In genomic region chr1:31937300-31938183, GRCh38 we compare ENCODE assay signal across 8 cellular contexts. TPM values are rescaled to one million over a fixed set of nuclear protein-coding genes. Genes with fewer than 3 reads are reported as not detected.
DNase-seq lines count a peak whose midpoint lies in the region; ATAC-seq and TF ChIP-seq lines count a peak whose summit lies in the region.

No MANE protein-coding gene starts in this region.

- dilution Hi-C loops in IMR-90 (cut with HindIII; ENCODE audit: low sequenced_read_pairs, unreplicated experiment): no loop called here

- H2AK9ac ChIP-seq in IMR-90 (replicated peaks; ENCODE audit: low read depth, low read length, poor library complexity): peak overlapping the region; percentile 100

- peak overlapping the region; percentile 76 for H3K4me2 ChIP-seq in IMR-90 (ENCODE audit: low read depth, low read length)

- H3K9me3 ChIP-seq in IMR-90 (ENCODE audit: control insufficient read depth, insufficient read depth, low read length) (no peaks in the 10 kb centered on the region), colonic mucosa (no peaks in the 10 kb centered on the region), liver (ENCODE audit: control insufficient read depth in 4 of 4, low read length in 3 of 4) (no peaks in the 10 kb centered on the region)

- peak overlapping the region; percentile 90 for H2AK5ac ChIP-seq in IMR-90 (ENCODE audit: low read depth, low read length)

- H3K79me1 ChIP-seq in IMR-90 (ENCODE audit: low read depth in 1 of 2, low read length in 2 of 2): peaks cover 4 to 27% of the 10 kb centered on the region in 2 experiments; a peak in 2 of 4 replicates

- intact Hi-C loops in IMR-90 (cut with micrococcal nuclease): loop anchor here (1.0 to 2.0 kb wide), 3 partner anchors 19 to 139 kb away; no protein-coding TSS in a partner anchor
- intact Hi-C loops in colonic mucosa (cut with DNase I): no loop called here

- peak; percentile 54 for TF ChIP-seq POLR2A in IMR-90 (IDR thresholded peaks at IDR 0.05; ENCODE audit: low read depth, low read length)

- H3K27ac ChIP-seq in IMR-90 (ENCODE audit: insufficient read depth, low read length) (peak overlapping the region; percentile 98), colonic mucosa (peak overlapping the region; percentile 92), liver (ENCODE audit: low read depth in 1 of 2, low read length in 2 of 2) (peak overlapping the region; percentile 86 to 96)

- H2BK120ac ChIP-seq in IMR-90 (ENCODE audit: low read depth, low read length): peak overlapping the region; percentile 77

- peak overlapping the region; percentile 33 to 94; a peak in 3 of 4 replicates for H4K8ac ChIP-seq in IMR-90 (ENCODE audit: low read depth in 2 of 2, low read length in 2 of 2)

- TF ChIP-seq RAD21 in IMR-90 (IDR thresholded peaks at IDR 0.05; ENCODE audit: low read length) (no peak), liver (IDR thresholded peaks at IDR 0.05) (no peak)

- ATAC-seq in GM21381 (IDR thresholded peaks at IDR 0.05; ENCODE audit: unreplicated experiment) (peak; percentile 26), IMR-90 (ENCODE audit: low read depth) (peak; percentile 62)

- 1% methylated on average over 34 of the region's 78 CpGs; no CpG with 5 or more reads in 1 of the 2 experiments for WGBS in IMR-90 (ENCODE audit: extremely low coverage in 2 of 2, insufficient read length in 1 of 2), 2 experiments
- under 1% methylated on average over 78 of the region's 78 CpGs for WGBS in liver

- H2AFZ ChIP-seq in IMR-90 (replicated peaks; ENCODE audit: low read length, poor library complexity): peak overlapping the region; percentile 90

- H3K14ac ChIP-seq in IMR-90 (replicated peaks; ENCODE audit: low read depth, low read length): peak overlapping the region; percentile 97

- peak overlapping the region; percentile 100 for H3K23ac ChIP-seq in IMR-90 (ENCODE audit: low read depth, low read length)

- BruUV-seq in IMR-90 (replicated peaks; lab: Mats Ljungman, UMichigan): no TSS peak

- CTCF ChIA-PET in IMR-90 (lab: Yijun Ruan, JAX): interaction anchor here (0.5 to 3.2 kb wide), 7 partner anchors 14 to 126 kb away, joined by 3 to 27 read pairs (median 3); no protein-coding TSS in a partner anchor

- peak overlapping the region; percentile 39; the same call in 2 of the 3 replicates for H2BK15ac ChIP-seq in IMR-90 (ENCODE audit: low read depth, low read length)

- 0 out of 2 replicates have a peak, but pooled peaks have one; percentile 8 for TF ChIP-seq CTCF in IMR-90 (conservative IDR thresholded peaks at IDR 0.05; ENCODE audit: low read depth, low read length)
- TF ChIP-seq CTCF in colonic mucosa (IDR thresholded peaks at IDR 0.05): no peak
- no peak for TF ChIP-seq CTCF in liver (IDR thresholded peaks at IDR 0.05; ENCODE audit: low read depth, low read length, missing input control)

- peak overlapping the region; percentile 80 for H3K18ac ChIP-seq in IMR-90 (ENCODE audit: low read depth, low read length)

- no peak overlapping the region for H2BK20ac ChIP-seq in IMR-90 (ENCODE audit: low read depth, low read length)

- peak overlapping the region; percentile 85 for H4K91ac ChIP-seq in IMR-90 (ENCODE audit: insufficient read depth, low read depth, low read length)

- H3K56ac ChIP-seq in IMR-90 (ENCODE audit: extremely low read depth, insufficient read depth, low read length): peak overlapping the region; percentile 84

- H3K9ac ChIP-seq in IMR-90 (ENCODE audit: low read depth, low read length) (peak overlapping the region; percentile 98), colonic mucosa (ENCODE audit: low read depth in 2 of 2, low read length in 2 of 2) (peak overlapping the region; percentile 90 to 97), liver (ENCODE audit: low read depth in 1 of 2, low read length in 2 of 2) (peak overlapping the region; percentile 93 to 96)

- POLR2A ChIA-PET in IMR-90 (lab: Charles Lee; ENCODE audit: unreplicated experiment): interaction anchor here (0.5 to 1.2 kb wide), 2 partner anchors 18 to 84 kb away, joined by 3 to 8 read pairs; no protein-coding TSS in a partner anchor

- DNase-seq in Caki2 (ENCODE audit: low read depth) (peak; percentile 71), IMR-90 (peak; percentile 65), colonic mucosa (peak; percentile 75), NCI-H2107 (lab: John Stamatoyannopoulos, UW) (no peak)
- peak; percentile 80 for DNase-seq in activated CD4-positive, alpha-beta T cell treated with anti-CD3 and anti-CD28 coated beads for 48 hours
- DNase-seq in stimulated activated CD4-positive, alpha-beta T cell treated with anti-CD3 and anti-CD28 coated beads, Interleukin-4, amount 100 ng/mL, for 24 hours: peak; percentile 77

- in situ Hi-C loops in Caki2 (cut with HindIII; ENCODE audit: low pct_unique_long_range_greater_than_20kb, low sequenced_read_pairs): no loop called here
- in situ Hi-C loops in IMR-90 (cut with MboI; ENCODE audit: low sequenced_read_pairs): no loop called here

- H4K20me1 ChIP-seq in IMR-90 (ENCODE audit: insufficient read depth, low read length): peaks cover 49% of the 10 kb centered on the region

- peak overlapping the region; percentile 98 for H2BK5ac ChIP-seq in IMR-90 (ENCODE audit: low read depth, low read length, poor library complexity, severe bottlenecking)

- H3K36me3 ChIP-seq in IMR-90 (ENCODE audit: control insufficient read depth, insufficient read depth, low read length): no peaks in the 10 kb centered on the region
- H3K36me3 ChIP-seq in colonic mucosa: no peaks in the 10 kb centered on the region
- H3K36me3 ChIP-seq in liver (ENCODE audit: control insufficient read depth in 4 of 4, insufficient read depth in 3 of 4, low read depth in 1 of 4, low read length in 3 of 4): no peaks in the 10 kb centered on the region

- peak overlapping the region; percentile 51 for H4K5ac ChIP-seq in IMR-90 (ENCODE audit: low read depth, low read length)

- H3K4me1 ChIP-seq in IMR-90 (ENCODE audit: control insufficient read depth, insufficient read depth, low read length) (peaks cover 21% of the 10 kb centered on the region), colonic mucosa (peaks cover 25% of the 10 kb centered on the region), liver (ENCODE audit: control insufficient read depth in 4 of 4, insufficient read depth in 4 of 4, low read length in 3 of 4) (peaks cover 18 to 53% (median 35%) of the 10 kb centered on the region in 4 donors)

- H3K9me1 ChIP-seq in IMR-90 (ENCODE audit: insufficient read depth, low read length): peaks cover 14% of the 10 kb centered on the region

- peak overlapping the region; percentile 99 for H3K4ac ChIP-seq in IMR-90 (ENCODE audit: low read depth, low read length)

- H3K27me3 ChIP-seq in IMR-90 (ENCODE audit: control insufficient read depth, insufficient read depth, low read length) (no peaks in the 10 kb centered on the region), colonic mucosa (no peaks in the 10 kb centered on the region), liver (ENCODE audit: control insufficient read depth in 4 of 4, insufficient read depth in 4 of 4, low read length in 3 of 4) (no peaks in the 10 kb centered on the region)

- peak overlapping the region; percentile 66 for H3K4me3 ChIP-seq in IMR-90 (ENCODE audit: insufficient read depth, low read depth, low read length)
- H3K4me3 ChIP-seq in colonic mucosa: peak overlapping the region; percentile 45
- peak overlapping the region; percentile 95 to 99 (median 99) for H3K4me3 ChIP-seq in liver (ENCODE audit: low read depth in 1 of 3, low read length in 3 of 3)

TF ChIP-seq in IMR-90, 13 proteins besides CTCF, POLR2A, EP300 and RAD21 (continues in another document):
- TF ChIP-seq RCOR1 (IDR thresholded peaks at IDR 0.05; ENCODE audit: insufficient replicate concordance, low read length) (no peak), CEBPB (IDR thresholded peaks at IDR 0.05; ENCODE audit: low read depth, low read length) (no peak), ELK1 (IDR thresholded peaks at IDR 0.05; ENCODE audit: borderline replicate concordance, low read depth, low read length) (no peak), MXI1 (IDR thresholded peaks at IDR 0.05; ENCODE audit: borderline replicate concordance, low read depth, low read length) (no peak; the same call in 1 of the 2 replicates), MAZ (IDR thresholded peaks at IDR 0.05; ENCODE audit: borderline replicate concordance, low read depth, low read length) (peak; percentile 94), FOS (IDR thresholded peaks at IDR 0.05; ENCODE audit: low read depth, low read length) (no peak)

TF ChIP-seq in liver, 16 proteins besides CTCF, POLR2A, EP300 and RAD21 (continues in another document):
- TF ChIP-seq FOXA2 (IDR thresholded peaks at IDR 0.05): no peak
- TF ChIP-seq, protein P1, sequence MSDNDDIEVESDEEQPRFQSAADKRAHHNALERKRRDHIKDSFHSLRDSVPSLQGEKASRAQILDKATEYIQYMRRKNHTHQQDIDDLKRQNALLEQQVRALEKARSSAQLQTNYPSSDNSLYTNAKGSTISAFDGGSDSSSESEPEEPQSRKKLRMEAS (IDR thresholded peaks at IDR 0.05): no peak
- TF ChIP-seq, protein P2, sequence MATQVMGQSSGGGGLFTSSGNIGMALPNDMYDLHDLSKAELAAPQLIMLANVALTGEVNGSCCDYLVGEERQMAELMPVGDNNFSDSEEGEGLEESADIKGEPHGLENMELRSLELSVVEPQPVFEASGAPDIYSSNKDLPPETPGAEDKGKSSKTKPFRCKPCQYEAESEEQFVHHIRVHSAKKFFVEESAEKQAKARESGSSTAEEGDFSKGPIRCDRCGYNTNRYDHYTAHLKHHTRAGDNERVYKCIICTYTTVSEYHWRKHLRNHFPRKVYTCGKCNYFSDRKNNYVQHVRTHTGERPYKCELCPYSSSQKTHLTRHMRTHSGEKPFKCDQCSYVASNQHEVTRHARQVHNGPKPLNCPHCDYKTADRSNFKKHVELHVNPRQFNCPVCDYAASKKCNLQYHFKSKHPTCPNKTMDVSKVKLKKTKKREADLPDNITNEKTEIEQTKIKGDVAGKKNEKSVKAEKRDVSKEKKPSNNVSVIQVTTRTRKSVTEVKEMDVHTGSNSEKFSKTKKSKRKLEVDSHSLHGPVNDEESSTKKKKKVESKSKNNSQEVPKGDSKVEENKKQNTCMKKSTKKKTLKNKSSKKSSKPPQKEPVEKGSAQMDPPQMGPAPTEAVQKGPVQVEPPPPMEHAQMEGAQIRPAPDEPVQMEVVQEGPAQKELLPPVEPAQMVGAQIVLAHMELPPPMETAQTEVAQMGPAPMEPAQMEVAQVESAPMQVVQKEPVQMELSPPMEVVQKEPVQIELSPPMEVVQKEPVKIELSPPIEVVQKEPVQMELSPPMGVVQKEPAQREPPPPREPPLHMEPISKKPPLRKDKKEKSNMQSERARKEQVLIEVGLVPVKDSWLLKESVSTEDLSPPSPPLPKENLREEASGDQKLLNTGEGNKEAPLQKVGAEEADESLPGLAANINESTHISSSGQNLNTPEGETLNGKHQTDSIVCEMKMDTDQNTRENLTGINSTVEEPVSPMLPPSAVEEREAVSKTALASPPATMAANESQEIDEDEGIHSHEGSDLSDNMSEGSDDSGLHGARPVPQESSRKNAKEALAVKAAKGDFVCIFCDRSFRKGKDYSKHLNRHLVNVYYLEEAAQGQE (IDR thresholded peaks at IDR 0.05): no peak

RNA-seq across cellular contexts. Expression of gene PTP4A2, which starts 0.6 kb away (rescaled TPM):
- 308 and 310 TPM in 2 replicates for total RNA-seq in Caki2 (2014; rRNA removed; shearing (Covaris generic); ENCODE audit: low replicate concordance)
- total RNA-seq in IMR-90 (2012; rRNA removed) (328 and 537 TPM in 2 replicates), colonic mucosa (100 to 1,000 TPM; 240 to 332 TPM), liver (10 to 100 TPM; 74.4 to 98.1 TPM)
- polyA plus RNA-seq in IMR-90 (2012; rRNA removed) (99.8 and 135 TPM in 2 replicates), liver (10 to 100 TPM; 47.7 to 69.3 TPM)
- 19.3 and 45.6 TPM in 2 replicates for polyA plus RNA-seq in IMR-90 (2012; cell fraction: cytosol; rRNA removed)
- polyA plus RNA-seq in IMR-90 (2012; cell fraction: nucleus; rRNA removed; ENCODE audit: low replicate concordance): 5.8 and 62.3 TPM in 2 replicates

Comparison
In these comparisons a context has a peak if more than half of its experiments do, and no peak if none do; other contexts are left out.
1. H3K4me3 ChIP-seq: peak in every context shown above with its lines; median percentile 99 in liver; 66 in IMR-90; 45 in colonic mucosa.